3 cellular contexts compared by ENCODE assay signal in genomic region chr13:47962237-47962636, GRCh38.
"Had no signal": no experiment of that assay in that cellular context is flagged by ENCODE, and none has a peak within 500 bp of the region (broad histone marks: within the 10 kb centered on the region; RNA-seq: fewer than 3 reads in every experiment).

No MANE protein-coding gene starts in this region.

- DNase-seq: GDM1, GF-D8 had no signal

- ATAC-seq: GM12878 had no signal

- H3K4me3 ChIP-seq: GM12878 had no signal
